25 cellular contexts compared by ENCODE assay signal in the genomic region with DNA sequence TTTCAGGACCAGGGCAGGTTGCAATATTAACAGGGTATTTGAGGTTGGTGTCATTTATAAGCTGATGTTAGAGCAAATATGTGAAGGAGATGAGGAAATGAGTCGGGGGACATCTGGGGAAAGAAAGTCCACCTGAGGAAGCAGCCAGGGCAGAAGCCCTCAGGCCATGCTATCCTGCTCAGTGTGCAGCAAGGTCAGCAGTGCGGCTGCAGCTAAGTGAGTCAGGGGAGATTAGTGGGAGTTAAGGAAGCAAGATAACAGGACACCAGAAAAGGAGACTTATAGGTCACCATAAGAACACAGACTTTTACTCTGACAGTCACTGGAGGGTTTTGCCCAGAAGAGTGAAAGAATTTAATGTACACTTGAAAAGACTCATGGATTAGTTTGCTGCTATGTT.
DNase-seq lines count a peak whose midpoint lies in the region; ATAC-seq, FAIRE-seq and TF ChIP-seq lines count a peak whose summit lies in the region.
"Had no signal": no experiment of that assay in that cellular context is flagged by ENCODE, and none has a peak within 500 bp of the region (broad histone marks: within the 10 kb centered on the region; RNA-seq: fewer than 3 reads in every experiment).

No MANE protein-coding gene starts in this region.

- BruUV-seq in endothelial cell of umbilical vein (replicated peaks; lab: Mats Ljungman, UMichigan) (no TSS peak), PC-9 (replicated peaks; lab: Mats Ljungman, UMichigan) (no TSS peak)

- no peaks in the 10 kb centered on the region for H3K79me2 ChIP-seq in endothelial cell of umbilical vein (ENCODE audit: control insufficient read depth, insufficient read depth, low read length)
- no peaks in the 10 kb centered on the region for H3K79me2 ChIP-seq in PC-9 (ENCODE audit: low read depth)

- H4K20me1 ChIP-seq in endothelial cell of umbilical vein (replicated peaks; ENCODE audit: control insufficient read depth, extremely low read depth, insufficient read depth, low read length), result no peaks in the 10 kb centered on the region
- no peaks in the 10 kb centered on the region for H4K20me1 ChIP-seq in PC-9 (ENCODE audit: insufficient read depth)
- H4K20me1 ChIP-seq: BLaER1 had no signal

- dilution Hi-C loops in endothelial cell of umbilical vein (cut with MboI; ENCODE audit: extremely low pct_ligation_motif_present, low sequenced_read_pairs), result no loop called here

- peak overlapping the region in 4 of 7 donors; percentile 37 to 66 (median 44) for H3K27ac Mint-ChIP-seq in CD14-positive monocyte
- H3K27ac Mint-ChIP-seq in activated naive CD8-positive, alpha-beta T cell treated with anti-CD3 and anti-CD28 coated beads for 36 hours, result no peak overlapping the region
- H3K27ac Mint-ChIP-seq: B cell; CD4-positive, alpha-beta T cell; CD8-positive, alpha-beta memory T cell; GM23338; H9; HFFc6 had no signal

- no peak overlapping the region for H2AFZ ChIP-seq in endothelial cell of umbilical vein (ENCODE audit: low read depth, low read length)
- H2AFZ ChIP-seq in PC-9, result no peak overlapping the region
- H2AFZ ChIP-seq: GM23338 had no signal

- H3K9me3 ChIP-seq in WERI-Rb-1 (ENCODE audit: severe bottlenecking) (no peaks in the 10 kb centered on the region), endothelial cell of umbilical vein (replicated peaks; ENCODE audit: control insufficient read depth, insufficient read depth, low read length) (no peaks in the 10 kb centered on the region), PC-9 (ENCODE audit: insufficient read depth, low read depth) (no peaks in the 10 kb centered on the region)
- H3K9me3 ChIP-seq: BLaER1 had no signal

- H3F3A ChIP-seq in PC-9 (ENCODE audit: insufficient read depth, low read depth), result no peaks in the 10 kb centered on the region

- FAIRE-seq in endothelial cell of umbilical vein (lab: Jason Lieb, UNC), result no peak
- FAIRE-seq: A204.1, D721Med, G401.6, GM12892, GM19239 had no signal

- H3K27ac ChIP-seq in WERI-Rb-1 (no peak overlapping the region), endothelial cell of umbilical vein (ENCODE audit: insufficient read depth, low read depth, low read length) (no peak overlapping the region), PC-9 (no peak overlapping the region)
- H3K27ac ChIP-seq: 22Rv1, BLaER1, C4-2B had no signal

- no peak for TF ChIP-seq CTCF in CD14-positive monocyte (IDR thresholded peaks at IDR 0.05)
- TF ChIP-seq CTCF in WERI-Rb-1 (IDR thresholded peaks at IDR 0.05; ENCODE audit: low read depth, low read length), result no peak
- no peak for TF ChIP-seq CTCF in endothelial cell of umbilical vein (IDR thresholded peaks at IDR 0.05; ENCODE audit: extremely low read depth in 1 of 2, insufficient read depth in 1 of 2, low read depth in 1 of 2, low read length in 2 of 2)
- no peak for TF ChIP-seq CTCF in PC-9 (conservative IDR thresholded peaks at IDR 0.05)

- no peaks in the 10 kb centered on the region for H3K36me3 Mint-ChIP-seq in CD14-positive monocyte
- H3K36me3 Mint-ChIP-seq in activated naive CD8-positive, alpha-beta T cell treated with anti-CD3 and anti-CD28 coated beads for 36 hours, result no peaks in the 10 kb centered on the region
- H3K36me3 Mint-ChIP-seq: CD8-positive, alpha-beta memory T cell had no signal

- ATAC-seq in GM18873 (IDR thresholded peaks at IDR 0.05; ENCODE audit: low FRiP score, unreplicated experiment), result no peak
- no peak for ATAC-seq in stimulated activated naive CD8-positive, alpha-beta T cell treated with anti-CD3 and anti-CD28 coated beads, Interleukin-15, Interleukin-2, amounts not matched to agents 100 U/mL and 50 U/mL, for 24 hours
- ATAC-seq: GM23338, HCT116 had no signal

- peaks cover 0 to 4% (median 0%) of the 10 kb centered on the region in 7 donors for H3K9me3 Mint-ChIP-seq in CD14-positive monocyte
- peaks cover 3% of the 10 kb centered on the region for H3K9me3 Mint-ChIP-seq in activated naive CD8-positive, alpha-beta T cell treated with anti-CD3 and anti-CD28 coated beads for 36 hours
- H3K9me3 Mint-ChIP-seq: GM23338, H9, HFFc6 had no signal

- no peaks in the 10 kb centered on the region for H3K36me3 ChIP-seq in WERI-Rb-1
- H3K36me3 ChIP-seq in endothelial cell of umbilical vein (ENCODE audit: control insufficient read depth in 2 of 2, extremely low read depth in 1 of 2, insufficient read depth in 2 of 2, low read length in 2 of 2), result no peaks in the 10 kb centered on the region
- no peaks in the 10 kb centered on the region for H3K36me3 ChIP-seq in PC-9 (ENCODE audit: low read depth)
- H3K36me3 ChIP-seq: BLaER1 had no signal

- POLR2A ChIA-PET in endothelial cell of umbilical vein (lab: Charles Lee) (no interaction called here), PC-9 (lab: Charles Lee; ENCODE audit: unreplicated experiment) (no interaction called here)

- CTCF ChIA-PET in endothelial cell of umbilical vein (lab: Charles Lee) (interaction anchor here (1.2 to 1.5 kb wide), 2 partner anchors 91 to 288 kb away, joined by 3 to 4 read pairs; no protein-coding TSS in a partner anchor), PC-9 (lab: Charles Lee) (no interaction called here)

- H3K9me1 ChIP-seq in endothelial cell of umbilical vein (replicated peaks; ENCODE audit: control insufficient read depth, extremely low read depth, insufficient read depth, low read length), result no peaks in the 10 kb centered on the region

- H3K4me1 Mint-ChIP-seq in CD14-positive monocyte, result peaks cover 30% of the 10 kb centered on the region
- H3K4me1 Mint-ChIP-seq in activated naive CD8-positive, alpha-beta T cell treated with anti-CD3 and anti-CD28 coated beads for 36 hours, result no peaks in the 10 kb centered on the region
- H3K4me1 Mint-ChIP-seq: B cell; CD8-positive, alpha-beta memory T cell had no signal

- peaks cover 23% of the 10 kb centered on the region for H3K4me1 ChIP-seq in endothelial cell of umbilical vein (ENCODE audit: control insufficient read depth, extremely low read depth, insufficient read depth, low read length)
- no peaks in the 10 kb centered on the region for H3K4me1 ChIP-seq in PC-9 (replicated peaks; ENCODE audit: insufficient read depth)
- H3K4me1 ChIP-seq: BLaER1 had no signal

- intact Hi-C loops in CD14-positive monocyte (cut with micrococcal nuclease), result no loop called here
- intact Hi-C loops in endothelial cell of umbilical vein (cut with micrococcal nuclease), result no loop called here
- intact Hi-C loops in PC-9 (cut with micrococcal nuclease; ENCODE audit: unreplicated experiment), result no loop called here

- H3K4me2 ChIP-seq in endothelial cell of umbilical vein (ENCODE audit: insufficient read depth, low read length) (peak overlapping the region; percentile 50), PC-9 (no peak overlapping the region)
- H3K4me2 ChIP-seq: BLaER1, GM23338 had no signal

- H3K4me3 ChIP-seq in WERI-Rb-1 (ENCODE audit: low read depth, low read length) (no peak overlapping the region), endothelial cell of umbilical vein (replicated peaks in 1 of 3; ENCODE audit: insufficient read depth in 1 of 3, low read depth in 1 of 3, low read length in 3 of 3) (no peak overlapping the region), PC-9 (no peak overlapping the region)
- H3K4me3 ChIP-seq: BLaER1, GM23338 had no signal

- no peaks in the 10 kb centered on the region for H3K9me2 ChIP-seq in PC-9 (ENCODE audit: insufficient read depth)

- DNase-seq in CD14-positive monocyte (ENCODE audit: low spot score) (no peak), WERI-Rb-1 (peak; percentile 28), endothelial cell of umbilical vein (ENCODE audit: low read depth, low spot score) (peak; percentile 51), islet precursor cell (peak; percentile 74), PC-9 (no peak)
- no peak for DNase-seq in activated naive CD8-positive, alpha-beta T cell treated with anti-CD3 and anti-CD28 coated beads for 36 hours
- no peak for DNase-seq in stimulated activated naive CD8-positive, alpha-beta T cell treated with anti-CD3 and anti-CD28 coated beads, Interleukin-15, Interleukin-2, amounts not matched to agents 100 U/mL and 50 U/mL, for 24 hours
- DNase-seq: CD4-positive, alpha-beta T cell; CD8-positive, alpha-beta memory T cell; DMS53; DMS79 treated with DMSO at 0.1 percent for 48 hours; H9; HFFc6 had no signal

- no peak overlapping the region for H3K9ac ChIP-seq in endothelial cell of umbilical vein (replicated peaks; ENCODE audit: extremely low read depth, insufficient read depth, low read length)
- H3K9ac ChIP-seq: BLaER1 had no signal

- H3K27me3 ChIP-seq in WERI-Rb-1 (ENCODE audit: insufficient read depth, low read depth, severe bottlenecking), result no peaks in the 10 kb centered on the region
- H3K27me3 ChIP-seq in endothelial cell of umbilical vein (ENCODE audit: control insufficient read depth in 2 of 2, insufficient read depth in 2 of 2, low read length in 2 of 2), result no peaks in the 10 kb centered on the region
- H3K27me3 ChIP-seq in PC-9 (ENCODE audit: insufficient read depth, low read depth), result 0 out of 2 replicates have a peak, but pooled peaks cover 3% of the 10 kb centered on the region
- H3K27me3 ChIP-seq: BLaER1 had no signal

- TF ChIP-seq POLR2A in endothelial cell of umbilical vein (IDR thresholded peaks at IDR 0.05; ENCODE audit: low read depth, low read length), result no peak

- no peak overlapping the region for H3K4me3 Mint-ChIP-seq in CD14-positive monocyte
- H3K4me3 Mint-ChIP-seq in activated naive CD8-positive, alpha-beta T cell treated with anti-CD3 and anti-CD28 coated beads for 36 hours, result no peak overlapping the region
- H3K4me3 Mint-ChIP-seq: B cell; CD4-positive, alpha-beta T cell; CD8-positive, alpha-beta memory T cell; GM23338; H9; HFFc6 had no signal

- H3K27me3 Mint-ChIP-seq in CD14-positive monocyte (ENCODE audit: low read depth in 3 of 3), result peaks cover 0 to 2% (median 0%) of the 10 kb centered on the region in 3 donors
- H3K27me3 Mint-ChIP-seq in activated naive CD8-positive, alpha-beta T cell treated with anti-CD3 and anti-CD28 coated beads for 36 hours, result peaks cover 8% of the 10 kb centered on the region
- H3K27me3 Mint-ChIP-seq: B cell; CD8-positive, alpha-beta memory T cell had no signal

TF ChIP-seq in endothelial cell of umbilical vein, 7 proteins besides CTCF, POLR2A, EP300 and RAD21:
- TF ChIP-seq EZH2 (IDR thresholded peaks at IDR 0.05; ENCODE audit: borderline replicate concordance, low read depth, low read length, severe bottlenecking) (no peak), FOS (IDR thresholded peaks at IDR 0.05; ENCODE audit: borderline replicate concordance, insufficient read depth, low read length) (peak; percentile 72), GATA2 (IDR thresholded peaks at IDR 0.05; ENCODE audit: insufficient read depth, insufficient read length, low read depth, low read length) (peak; percentile 93)

Comparison
In these comparisons a context has a peak if more than half of its experiments do, and no peak if none do; other contexts are left out.
1. DNase-seq: peak in WERI-Rb-1 (single experiment), endothelial cell of umbilical vein (single experiment) and islet precursor cell (single experiment); none in CD14-positive monocyte (single experiment), PC-9 (0 of 2), activated naive CD8-positive, alpha-beta T cell treated with anti-CD3 and anti-CD28 coated beads for 36 hours (single experiment) and stimulated activated naive CD8-positive, alpha-beta T cell treated with anti-CD3 and anti-CD28 coated beads, Interleukin-15, Interleukin-2, amounts not matched to agents 100 U/mL and 50 U/mL, for 24 hours (single experiment).